ENCODE assay signal across 28 cellular contexts in genomic region chr9:17437813-17438212, GRCh38.
"Had no signal": no experiment of that assay in that cellular context is flagged by ENCODE, and none has a peak within 500 bp of the region (broad histone marks: within the 10 kb centered on the region; RNA-seq: fewer than 3 reads in every experiment).

No MANE protein-coding gene starts in this region.

- H3K27ac ChIP-seq: colonic mucosa, coronary artery, dorsolateral prefrontal cortex, epithelial cell of prostate, esophagus muscularis mucosa, esophagus squamous epithelium, foreskin keratinocyte, gastrocnemius medialis, gastroesophageal sphincter, heart left ventricle, heart right ventricle had no signal

- H3K4me3 ChIP-seq: colonic mucosa, coronary artery, dorsolateral prefrontal cortex, esophagus muscularis mucosa, esophagus squamous epithelium, gastrocnemius medialis, gastroesophageal sphincter, heart left ventricle, heart right ventricle had no signal

- DNase-seq: colonic mucosa; cortex of kidney; dermis blood vessel endothelial cell; dorsolateral prefrontal cortex; effector CD4-positive, alpha-beta T cell; effector CD8-positive, alpha-beta T cell; effector memory CD4-positive, alpha-beta T cell; effector memory CD8-positive, alpha-beta T cell; endodermal cell; erythroblast; esophagus squamous epithelium; foreskin fibroblast; foreskin keratinocyte; foreskin melanocyte; gastrocnemius medialis; glutamatergic neuron; head of caudate nucleus; heart left ventricle; heart right ventricle had no signal

- H3K36me3 ChIP-seq: colonic mucosa, gastrocnemius medialis had no signal

- H3K27ac Mint-ChIP-seq: dendritic cell treated with granulocyte-macrophage colony-stimulating factor and Interleukin-4, amounts not matched to agents 40 ng/mL and 50 ng/mL, for 4 days; effector memory CD8-positive, alpha-beta T cell; endodermal cell had no signal

- H3K27me3 ChIP-seq: colonic mucosa, dorsolateral prefrontal cortex, esophagus muscularis mucosa, esophagus squamous epithelium, foreskin keratinocyte, gastrocnemius medialis, gastroesophageal sphincter, heart left ventricle, heart right ventricle had no signal

- ATAC-seq: effector memory CD8-positive, alpha-beta T cell; esophagus mucosa; foreskin keratinocyte; gastrocnemius medialis; gastroesophageal sphincter; heart left ventricle; heart right ventricle had no signal

- H3K4me3 Mint-ChIP-seq: dendritic cell treated with granulocyte-macrophage colony-stimulating factor and Interleukin-4, amounts not matched to agents 40 ng/mL and 50 ng/mL, for 4 days; effector memory CD8-positive, alpha-beta T cell; endodermal cell had no signal

- FAIRE-seq: colon, endometrium, endothelial cell of umbilical vein had no signal

- H3K4me1 ChIP-seq: colonic mucosa, esophagus muscularis mucosa, esophagus squamous epithelium, foreskin keratinocyte, gastrocnemius medialis, gastroesophageal sphincter, heart left ventricle, heart right ventricle had no signal

- H3K27me3 Mint-ChIP-seq: dendritic cell treated with granulocyte-macrophage colony-stimulating factor and Interleukin-4, amounts not matched to agents 40 ng/mL and 50 ng/mL, for 4 days; effector memory CD8-positive, alpha-beta T cell had no signal

- H3K9me3 ChIP-seq: colonic mucosa, gastrocnemius medialis had no signal

- H3K4me1 Mint-ChIP-seq: endodermal cell had no signal
